ENCODE assay signal across 8 cellular contexts in genomic region chr7:149310113-149310836, GRCh38. TPM values are rescaled to one million over a fixed set of nuclear protein-coding genes. Genes with fewer than 3 reads are reported as not detected.
DNase-seq lines count a peak whose midpoint lies in the region; ATAC-seq and TF ChIP-seq lines count a peak whose summit lies in the region.

No MANE protein-coding gene starts in this region.

- TF ChIP-seq RAD21 in liver (IDR thresholded peaks at IDR 0.05): peak; percentile 95 to 97

- no peak overlapping the region for H3K4me3 ChIP-seq in HFF-Myc (replicated peaks; ENCODE audit: low read depth, low read length)
- no peak overlapping the region for H3K4me3 ChIP-seq in liver (ENCODE audit: low read depth in 1 of 3, low read length in 3 of 3)

- peaks cover 0 to 9% (median 5%) of the 10 kb centered on the region in 4 donors for H3K4me1 ChIP-seq in liver (ENCODE audit: control insufficient read depth in 4 of 4, insufficient read depth in 4 of 4, low read length in 3 of 4)

- TF ChIP-seq CTCF in HFF-Myc (IDR thresholded peaks at IDR 0.05; ENCODE audit: low read depth, low read length, missing control alignments) (peak; percentile 56), liver (IDR thresholded peaks at IDR 0.05; ENCODE audit: low read depth, low read length, missing input control) (peak; percentile 65)

- no peak overlapping the region for H3K27ac ChIP-seq in liver (ENCODE audit: low read depth in 1 of 2, low read length in 2 of 2)

- no peaks in the 10 kb centered on the region for H3K36me3 ChIP-seq in liver (ENCODE audit: control insufficient read depth in 4 of 4, insufficient read depth in 3 of 4, low read depth in 1 of 4, low read length in 3 of 4)

- ATAC-seq in HG02571 (IDR thresholded peaks at IDR 0.05; ENCODE audit: unreplicated experiment): no peak

- in situ Hi-C loops in T47D (cut with HindIII; ENCODE audit: low pct_unique_long_range_greater_than_20kb, low sequenced_read_pairs): no loop called here

- no peaks in the 10 kb centered on the region for H3K27me3 ChIP-seq in liver (ENCODE audit: control insufficient read depth in 4 of 4, insufficient read depth in 4 of 4, low read length in 3 of 4)

- DNase-seq in GM03348 (ENCODE audit: low spot score) (peak; percentile 75), HFF-Myc (ENCODE audit: extremely low read depth, low read depth) (peak; percentile 57), NCI-H526 (lab: John Stamatoyannopoulos, UW) (peak; percentile 61 to 66), T47D (ENCODE audit: low read depth in 1 of 2, low spot score in 1 of 2) (peak; percentile 21 to 71), HK-2 (ENCODE audit: unreplicated experiment) (no peak)
- no peak for DNase-seq in stimulated activated CD4-positive, alpha-beta T cell treated with anti-CD3 and anti-CD28 coated beads, Interleukin-1b, Interleukin-23, amount 100 ng/mL, for 48 hours

- 92% methylated on average over 3 of the region's 3 CpGs for WGBS in liver

- H3K9me3 ChIP-seq in liver (ENCODE audit: control insufficient read depth in 4 of 4, low read length in 3 of 4): no peaks in the 10 kb centered on the region

- no peak overlapping the region for H3K9ac ChIP-seq in liver (ENCODE audit: low read depth in 1 of 2, low read length in 2 of 2)

TF ChIP-seq in liver, 16 proteins besides CTCF, POLR2A, EP300 and RAD21:
- TF ChIP-seq, protein P1, sequence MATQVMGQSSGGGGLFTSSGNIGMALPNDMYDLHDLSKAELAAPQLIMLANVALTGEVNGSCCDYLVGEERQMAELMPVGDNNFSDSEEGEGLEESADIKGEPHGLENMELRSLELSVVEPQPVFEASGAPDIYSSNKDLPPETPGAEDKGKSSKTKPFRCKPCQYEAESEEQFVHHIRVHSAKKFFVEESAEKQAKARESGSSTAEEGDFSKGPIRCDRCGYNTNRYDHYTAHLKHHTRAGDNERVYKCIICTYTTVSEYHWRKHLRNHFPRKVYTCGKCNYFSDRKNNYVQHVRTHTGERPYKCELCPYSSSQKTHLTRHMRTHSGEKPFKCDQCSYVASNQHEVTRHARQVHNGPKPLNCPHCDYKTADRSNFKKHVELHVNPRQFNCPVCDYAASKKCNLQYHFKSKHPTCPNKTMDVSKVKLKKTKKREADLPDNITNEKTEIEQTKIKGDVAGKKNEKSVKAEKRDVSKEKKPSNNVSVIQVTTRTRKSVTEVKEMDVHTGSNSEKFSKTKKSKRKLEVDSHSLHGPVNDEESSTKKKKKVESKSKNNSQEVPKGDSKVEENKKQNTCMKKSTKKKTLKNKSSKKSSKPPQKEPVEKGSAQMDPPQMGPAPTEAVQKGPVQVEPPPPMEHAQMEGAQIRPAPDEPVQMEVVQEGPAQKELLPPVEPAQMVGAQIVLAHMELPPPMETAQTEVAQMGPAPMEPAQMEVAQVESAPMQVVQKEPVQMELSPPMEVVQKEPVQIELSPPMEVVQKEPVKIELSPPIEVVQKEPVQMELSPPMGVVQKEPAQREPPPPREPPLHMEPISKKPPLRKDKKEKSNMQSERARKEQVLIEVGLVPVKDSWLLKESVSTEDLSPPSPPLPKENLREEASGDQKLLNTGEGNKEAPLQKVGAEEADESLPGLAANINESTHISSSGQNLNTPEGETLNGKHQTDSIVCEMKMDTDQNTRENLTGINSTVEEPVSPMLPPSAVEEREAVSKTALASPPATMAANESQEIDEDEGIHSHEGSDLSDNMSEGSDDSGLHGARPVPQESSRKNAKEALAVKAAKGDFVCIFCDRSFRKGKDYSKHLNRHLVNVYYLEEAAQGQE (IDR thresholded peaks at IDR 0.05): no peak
- TF ChIP-seq YY1 (IDR thresholded peaks at IDR 0.05): peak; percentile 14
- TF ChIP-seq ATF3 (IDR thresholded peaks at IDR 0.05): peak; percentile 24

RNA-seq across cellular contexts. Expression of gene ZNF783, which starts 48.3 kb away (rescaled TPM):
- total RNA-seq in liver: 1 to 10 TPM; 2.0 to 4.3 TPM
- polyA plus RNA-seq in liver: 1 to 10 TPM; 1.5 to 1.7 TPM

Comparison
In these comparisons a context has a peak if more than half of its experiments do, and no peak if none do; other contexts are left out.
1. DNase-seq: peak in GM03348 (single experiment), HFF-Myc (single experiment), NCI-H526 (2 of 2) and T47D (2 of 2); none in stimulated activated CD4-positive, alpha-beta T cell treated with anti-CD3 and anti-CD28 coated beads, Interleukin-1b, Interleukin-23, amount 100 ng/mL, for 48 hours (single experiment) and HK-2 (single experiment).